10 cellular contexts compared by ENCODE assay signal in genomic region chr19:57961785-57962184, GRCh38. TPM values are rescaled to one million over a fixed set of nuclear protein-coding genes. Genes with fewer than 3 reads are reported as not detected.
"Had no signal": no experiment of that assay in that cellular context is flagged by ENCODE, and none has a peak within 500 bp of the region (broad histone marks: within the 10 kb centered on the region; RNA-seq: fewer than 3 reads in every experiment).

No MANE protein-coding gene starts in this region.

- ATAC-seq: HepG2 had no signal

- H3K27ac ChIP-seq: HL-60, KMS-11 had no signal

- DNase-seq: IMR-90, KBM-7, KG1 had no signal

- H3K9ac ChIP-seq: KMS-11 had no signal

- H3K27me3 Mint-ChIP-seq: IgD-negative memory B cell had no signal

- H3K27ac Mint-ChIP-seq: IgD-negative memory B cell had no signal

- H3K4me2 ChIP-seq: KMS-11 had no signal

- FAIRE-seq: HepG2, HTR-8/SVneo had no signal

RNA-seq across cellular contexts. Expression of gene C19orf18, which starts 12.5 kb away (rescaled TPM):
- total RNA-seq: HT-29, HT1080, IMR-90 had no signal
- polyA plus RNA-seq: IgD-negative memory B cell had no signal

RNA-seq across cellular contexts. Expression of gene ZNF256, which starts 14.3 kb away (rescaled TPM):
- total RNA-seq: HT-29 had no signal

RNA-seq across cellular contexts. Expression of gene ZNF418, which starts 26.6 kb away (rescaled TPM):
- total RNA-seq: HT-29, HT1080 had no signal

RNA-seq across cellular contexts. Expression of gene ZNF606, which starts 40.8 kb away (rescaled TPM):
- total RNA-seq: HT-29 had no signal
